Comparison of ENCODE assay signal across 28 cellular contexts in the genomic region with DNA sequence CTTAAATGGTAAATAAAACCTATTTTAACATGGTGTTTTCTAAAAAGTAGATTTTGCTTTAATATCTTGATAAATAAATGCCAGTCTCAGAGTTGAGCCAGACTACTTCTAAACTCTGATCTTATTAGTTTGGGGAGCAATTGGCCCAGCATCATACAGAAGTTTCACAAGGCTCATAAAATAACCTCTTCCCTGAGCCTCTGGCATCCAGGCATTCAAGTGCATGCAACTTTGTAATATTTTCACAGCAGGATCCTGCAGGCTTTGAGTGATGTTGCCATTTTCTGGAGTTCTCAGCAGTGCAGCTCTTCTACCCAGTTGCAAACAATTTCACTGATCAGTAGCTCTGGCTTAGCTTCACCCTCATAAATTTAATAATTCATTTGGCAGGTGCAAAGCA.
"Had no signal": no experiment of that assay in that cellular context is flagged by ENCODE, and none has a peak within 500 bp of the region (broad histone marks: within the 10 kb centered on the region; RNA-seq: fewer than 3 reads in every experiment).

No MANE protein-coding gene starts in this region.

- H3K27me3 Mint-ChIP-seq: activated CD4-positive, alpha-beta memory T cell treated with anti-CD3 and anti-CD28 coated beads for 36 hours; activated CD4-positive, alpha-beta T cell treated with anti-CD3 and anti-CD28 coated beads, Interleukin-2, amount 10 ng/mL, durations not matched to agents 24 days and 14 days; naive thymus-derived CD4-positive, alpha-beta T cell; stimulated activated naive B cell treated with anti-CD40 and anti-IgM and Interleukin-4, amounts not matched to agents 10 μg/mL and 1 μg/mL and 100 μg/mL, for 72 hours; T-helper 17 cell had no signal

- H3K9me3 Mint-ChIP-seq: activated CD4-positive, alpha-beta T cell treated with anti-CD3 and anti-CD28 coated beads, Interleukin-2, amount 10 ng/mL, durations not matched to agents 24 days and 14 days; activated naive CD8-positive, alpha-beta T cell treated with anti-CD3 and anti-CD28 coated beads for 36 hours; activated T-helper 1 cell treated with anti-CD3 and anti-CD28 coated beads, Interleukin-12 subunit alpha, Interleukin-12 subunit beta, Interleukin-2, Interleukin-4 antibody, amounts not matched to agents 30 ng/mL and 10 ng/mL and 1 ng/mL, durations not matched to agents 14 hours and 24 hours and 36 hours; stimulated activated naive B cell treated with anti-CD40 and anti-IgM and Interleukin-4, amounts not matched to agents 10 μg/mL and 1 μg/mL and 100 μg/mL, for 72 hours had no signal

- H3K4me1 ChIP-seq: adrenal gland, pancreas, psoas muscle, tibial artery, upper lobe of right lung had no signal

- H3K27ac ChIP-seq: adrenal gland, brain microvascular endothelial cell, epithelial cell of prostate, esophagus squamous epithelium, pancreas, psoas muscle, right atrium auricular region, stomach, tibial artery, upper lobe of right lung had no signal

- H3K27me3 ChIP-seq: adrenal gland, brain microvascular endothelial cell, esophagus squamous epithelium, pancreas, right atrium auricular region, stomach, tibial artery, upper lobe of right lung had no signal

- ATAC-seq: naive thymus-derived CD4-positive, alpha-beta T cell; pancreas; psoas muscle; stimulated activated naive B cell treated with anti-CD40 and anti-IgM and Interleukin-4, amounts not matched to agents 10 μg/mL and 1 μg/mL and 100 μg/mL, for 72 hours; T-helper 17 cell; upper lobe of right lung had no signal

- H3K36me3 Mint-ChIP-seq: activated CD4-positive, alpha-beta memory T cell treated with anti-CD3 and anti-CD28 coated beads for 36 hours; activated naive CD8-positive, alpha-beta T cell treated with anti-CD3 and anti-CD28 coated beads for 36 hours; naive thymus-derived CD4-positive, alpha-beta T cell; stimulated activated naive B cell treated with anti-CD40 and anti-IgM and Interleukin-4, amounts not matched to agents 10 μg/mL and 1 μg/mL and 100 μg/mL, for 72 hours had no signal

- H3K4me1 Mint-ChIP-seq: activated naive CD8-positive, alpha-beta T cell treated with anti-CD3 and anti-CD28 coated beads for 36 hours; stimulated activated naive B cell treated with anti-CD40 and anti-IgM and Interleukin-4, amounts not matched to agents 10 μg/mL and 1 μg/mL and 100 μg/mL, for 72 hours; T-helper 17 cell had no signal

- H3K4me3 Mint-ChIP-seq: activated CD4-positive, alpha-beta memory T cell treated with anti-CD3 and anti-CD28 coated beads for 36 hours; activated CD4-positive, alpha-beta T cell treated with anti-CD3 and anti-CD28 coated beads, Interleukin-2, amount 10 ng/mL, durations not matched to agents 24 days and 14 days; activated naive CD4-positive, alpha-beta T cell treated with anti-CD3 and anti-CD28 coated beads for 36 hours; activated naive CD8-positive, alpha-beta T cell treated with anti-CD3 and anti-CD28 coated beads for 36 hours; activated T-helper 1 cell treated with anti-CD3 and anti-CD28 coated beads, Interleukin-12 subunit alpha, Interleukin-12 subunit beta, Interleukin-2, Interleukin-4 antibody, amounts not matched to agents 30 ng/mL and 10 ng/mL and 1 ng/mL, durations not matched to agents 14 hours and 24 hours and 36 hours; naive thymus-derived CD4-positive, alpha-beta T cell; stimulated activated naive B cell treated with anti-CD40 and anti-IgM and Interleukin-4, amounts not matched to agents 10 μg/mL and 1 μg/mL and 100 μg/mL, for 72 hours; T-helper 17 cell had no signal

- H3K4me3 ChIP-seq: adrenal gland, esophagus squamous epithelium, pancreas, psoas muscle, right atrium auricular region, stomach, tibial artery, upper lobe of right lung had no signal

- H3K36me3 ChIP-seq: adrenal gland, brain microvascular endothelial cell, esophagus squamous epithelium, pancreas, right atrium auricular region, stomach, tibial artery, upper lobe of right lung had no signal

- DNase-seq: activated CD4-positive, alpha-beta memory T cell treated with anti-CD3 and anti-CD28 coated beads for 36 hours; activated CD4-positive, alpha-beta T cell treated with anti-CD3 and anti-CD28 coated beads, Interleukin-2, amount 10 ng/mL, durations not matched to agents 24 days and 14 days; activated CD4-positive, CD25-positive, alpha-beta regulatory T cell treated with anti-CD3 and anti-CD28 coated beads, Interleukin-2, amount 50 U/mL, for 72 hours; activated CD8-positive, alpha-beta memory T cell treated with anti-CD3 and anti-CD28 coated beads, Interleukin-2, amount 50 U/mL, for 4 hours; activated effector memory CD4-positive, alpha-beta T cell treated with anti-CD3 and anti-CD28 coated beads, Interleukin-2, amount 50 U/mL, for 16 hours; activated naive CD4-positive, alpha-beta T cell treated with anti-CD3 and anti-CD28 coated beads for 36 hours; activated naive CD8-positive, alpha-beta T cell treated with anti-CD3 and anti-CD28 coated beads for 36 hours; activated T-cell treated with anti-CD3 and anti-CD28 coated beads, Interleukin-2, amount 50 U/mL, for 1 hour; adrenal gland; aorta; central memory CD4-positive, alpha-beta T cell; dermis blood vessel endothelial cell; effector CD4-positive, alpha-beta T cell; esophagus squamous epithelium; naive thymus-derived CD4-positive, alpha-beta T cell; pancreas; psoas muscle; stimulated activated CD4-positive, alpha-beta T cell treated with anti-CD3 and anti-CD28 coated beads, Interleukin-15, amount 100 ng/mL, for 24 hours; stimulated activated CD4-positive, alpha-beta T cell treated with anti-CD3 and anti-CD28 coated beads, Interleukin-2, amount 100 ng/mL, for 24 hours; stimulated activated naive B cell treated with anti-CD40 and anti-IgM and Interleukin-4, amounts not matched to agents 10 μg/mL and 1 μg/mL and 100 μg/mL, for 72 hours; stomach; T-helper 17 cell; tibial artery; upper lobe of right lung had no signal

- H3K9me3 ChIP-seq: adrenal gland, esophagus squamous epithelium, pancreas, psoas muscle, right atrium auricular region, stomach, tibial artery, upper lobe of right lung had no signal

- H3K27ac Mint-ChIP-seq: activated CD4-positive, alpha-beta memory T cell treated with anti-CD3 and anti-CD28 coated beads for 36 hours; activated CD4-positive, alpha-beta T cell treated with anti-CD3 and anti-CD28 coated beads, Interleukin-2, amount 10 ng/mL, durations not matched to agents 24 days and 14 days; activated naive CD4-positive, alpha-beta T cell treated with anti-CD3 and anti-CD28 coated beads for 36 hours; activated naive CD8-positive, alpha-beta T cell treated with anti-CD3 and anti-CD28 coated beads for 36 hours; activated T-helper 1 cell treated with anti-CD3 and anti-CD28 coated beads, Interleukin-12 subunit alpha, Interleukin-12 subunit beta, Interleukin-2, Interleukin-4 antibody, amounts not matched to agents 30 ng/mL and 10 ng/mL and 1 ng/mL, durations not matched to agents 14 hours and 24 hours and 36 hours; naive thymus-derived CD4-positive, alpha-beta T cell; stimulated activated naive B cell treated with anti-CD40 and anti-IgM and Interleukin-4, amounts not matched to agents 10 μg/mL and 1 μg/mL and 100 μg/mL, for 72 hours; T-helper 17 cell had no signal
